ENCODE assay signal across 8 cellular contexts in the genomic region with DNA sequence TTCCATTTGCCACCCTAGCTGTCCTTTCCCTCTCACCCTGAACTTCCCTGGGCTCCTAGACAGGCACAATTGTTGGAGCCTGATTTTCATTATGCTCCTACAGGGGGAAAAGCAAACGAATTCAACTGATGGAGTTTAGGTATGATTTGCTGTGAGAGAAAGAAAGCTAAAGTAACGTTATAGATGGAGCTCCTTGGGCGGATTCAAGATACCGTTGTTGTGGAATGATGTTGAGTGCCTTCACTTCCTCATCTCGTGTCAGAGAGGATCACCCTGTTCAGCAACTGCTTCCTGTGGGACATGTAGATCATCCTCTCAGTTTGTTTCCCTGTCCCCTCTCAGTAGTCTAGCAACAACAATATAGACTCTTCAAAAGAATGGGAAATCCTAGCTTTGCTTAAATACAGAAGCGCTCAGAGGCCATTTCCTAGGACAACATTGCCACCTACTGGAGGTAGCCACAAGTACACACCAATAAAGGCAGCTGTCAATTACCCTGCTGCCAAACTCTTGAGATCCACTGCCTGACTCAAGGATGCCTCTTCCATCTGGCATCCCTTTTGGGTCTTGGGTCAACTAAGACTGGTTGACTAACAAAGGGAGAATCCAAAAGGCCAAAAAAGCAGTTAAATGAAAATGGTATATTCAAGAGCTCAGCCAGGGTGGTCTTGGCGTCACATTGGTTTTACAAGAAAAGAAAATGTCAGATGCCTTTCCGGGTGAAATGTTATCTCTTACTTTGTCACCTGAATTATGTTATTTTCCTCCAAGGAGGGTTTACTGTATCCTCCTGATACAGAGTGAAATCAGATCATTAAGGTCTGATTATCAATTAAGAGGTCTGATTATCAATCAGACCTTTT. TPM values are rescaled to one million over a fixed set of nuclear protein-coding genes. Genes with fewer than 3 reads are reported as not detected.
DNase-seq lines count a peak whose midpoint lies in the region; ATAC-seq and TF ChIP-seq lines count a peak whose summit lies in the region.

No MANE protein-coding gene starts in this region.

- H3K36me3 ChIP-seq in effector memory CD4-positive, alpha-beta T cell (ENCODE audit: control insufficient read depth, insufficient read depth, low read length) = no peaks in the 10 kb centered on the region
- H3K36me3 ChIP-seq in testis (ENCODE audit: low read depth, missing control alignments) = no peaks in the 10 kb centered on the region

- no peak for TF ChIP-seq POLR2A in testis (IDR thresholded peaks at IDR 0.05)

- peak; percentile 95 for ATAC-seq in GM19395 (IDR thresholded peaks at IDR 0.05; ENCODE audit: unreplicated experiment)
- ATAC-seq in HG03378 (IDR thresholded peaks at IDR 0.05; ENCODE audit: unreplicated experiment) = peak; percentile 93

- TF ChIP-seq CTCF in testis (IDR thresholded peaks at IDR 0.05) = peak; percentile 56 to 79 (median 75)

- no peaks in the 10 kb centered on the region for H3K9me3 ChIP-seq in effector memory CD4-positive, alpha-beta T cell (ENCODE audit: control insufficient read depth, low read length)
- no peaks in the 10 kb centered on the region for H3K9me3 ChIP-seq in testis

- H3K27ac ChIP-seq in effector memory CD4-positive, alpha-beta T cell (ENCODE audit: insufficient read depth, low read length, poor library complexity, severe bottlenecking) = no peak overlapping the region
- no peak overlapping the region for H3K27ac ChIP-seq in testis

- CTCF ChIA-PET in activated CD4-positive, alpha-beta T cell treated with anti-CD3 and anti-CD28 coated beads, Interleukin-2, amount 10 ng/mL, durations not matched to agents 7 days and 5 days (lab: Charles Lee) = interaction anchor here (0.6 to 3.7 kb wide), 15 partner anchors 9 to 572 kb away, joined by 3 to 43 read pairs (median 7); partner anchors contain the start of genes DTX4, FAM111A and FAM111B

- peaks cover 14% of the 10 kb centered on the region for H3K4me1 Mint-ChIP-seq in activated CD4-positive, alpha-beta T cell treated with anti-CD3 and anti-CD28 coated beads, Interleukin-2, amount 10 ng/mL, durations not matched to agents 7 days and 5 days

- peak overlapping the region; percentile 9 for H3K27ac Mint-ChIP-seq in activated CD4-positive, alpha-beta T cell treated with anti-CD3 and anti-CD28 coated beads, Interleukin-2, amount 10 ng/mL, durations not matched to agents 7 days and 5 days

- peaks cover 7% of the 10 kb centered on the region for H3K27me3 ChIP-seq in effector memory CD4-positive, alpha-beta T cell (replicated peaks; ENCODE audit: control insufficient read depth, insufficient read depth, low read length, poor library complexity, severe bottlenecking)
- H3K27me3 ChIP-seq in testis = no peaks in the 10 kb centered on the region

- H3K27me3 Mint-ChIP-seq in activated CD4-positive, alpha-beta T cell treated with anti-CD3 and anti-CD28 coated beads, Interleukin-2, amount 10 ng/mL, durations not matched to agents 7 days and 5 days = peaks cover 7% of the 10 kb centered on the region

- WGBS in testis, 2 donors = 37 to 40% methylated on average over 8 of the region's 8 CpGs

- intact Hi-C loops in testis (cut with DNase I; ENCODE audit: low total_unique reads) = no loop called here

- H3K36me3 Mint-ChIP-seq in activated CD4-positive, alpha-beta T cell treated with anti-CD3 and anti-CD28 coated beads, Interleukin-2, amount 10 ng/mL, durations not matched to agents 7 days and 5 days (ENCODE audit: low read depth) = peaks cover 11% of the 10 kb centered on the region

- no peak overlapping the region for H3K4me3 ChIP-seq in effector memory CD4-positive, alpha-beta T cell (ENCODE audit: insufficient read depth, low read depth, low read length, poor library complexity, severe bottlenecking)
- no peak overlapping the region for H3K4me3 ChIP-seq in testis

- DNase-seq in COR-L47 (lab: John Stamatoyannopoulos, UW) (peak; percentile 66), NCI-H345 (lab: John Stamatoyannopoulos, UW) (peak; percentile 68), midbrain (lab: John Stamatoyannopoulos, UW) (peak; percentile 74), testis (peak; percentile 76)
- DNase-seq in activated CD4-positive, alpha-beta T cell treated with anti-CD3 and anti-CD28 coated beads, Interleukin-2, amount 10 ng/mL, durations not matched to agents 7 days and 5 days = peak; percentile 75
- peak; percentile 27 to 51 (median 28) for DNase-seq in effector memory CD4-positive, alpha-beta T cell

- H3K4me1 ChIP-seq in effector memory CD4-positive, alpha-beta T cell (ENCODE audit: control insufficient read depth, insufficient read depth, low read length, poor library complexity, severe bottlenecking) = no peaks in the 10 kb centered on the region
- peaks cover 4% of the 10 kb centered on the region for H3K4me1 ChIP-seq in testis

- POLR2A ChIA-PET in activated CD4-positive, alpha-beta T cell treated with anti-CD3 and anti-CD28 coated beads, Interleukin-2, amount 10 ng/mL, durations not matched to agents 7 days and 5 days (lab: Charles Lee) = interaction anchor here (1.2 kb wide), 1 partner anchor 16 kb away, joined by 5 read pairs; the partner anchor contains the start of gene FAM111A

- H3K9me3 Mint-ChIP-seq in activated CD4-positive, alpha-beta T cell treated with anti-CD3 and anti-CD28 coated beads, Interleukin-2, amount 10 ng/mL, durations not matched to agents 7 days and 5 days = no peaks in the 10 kb centered on the region

- H3K4me3 Mint-ChIP-seq in activated CD4-positive, alpha-beta T cell treated with anti-CD3 and anti-CD28 coated beads, Interleukin-2, amount 10 ng/mL, durations not matched to agents 7 days and 5 days = no peak overlapping the region

RNA-seq across cellular contexts. Expression of gene DTX4, which starts 13.5 kb away (rescaled TPM):
- total RNA-seq in activated CD4-positive, alpha-beta T cell treated with anti-CD3 and anti-CD28 coated beads, Interleukin-2, amount 10 ng/mL, durations not matched to agents 7 days and 5 days = under 1 TPM; 0.62 to 0.69 TPM
- total RNA-seq in testis = 10 to 100 TPM in 1 of 2 donors, 1 to 10 TPM in 1; 4.5 to 10.2 TPM
- polyA plus RNA-seq in testis (ENCODE audit: insufficient read depth, low read depth, low replicate concordance) = 6.1 TPM

RNA-seq across cellular contexts. Expression of gene FAM111A, which starts 15.8 kb away (rescaled TPM):
- total RNA-seq in activated CD4-positive, alpha-beta T cell treated with anti-CD3 and anti-CD28 coated beads, Interleukin-2, amount 10 ng/mL, durations not matched to agents 7 days and 5 days = 100 to 1,000 TPM; 208 to 258 TPM
- total RNA-seq in testis = 10 to 100 TPM; 41.5 to 43.4 TPM
- polyA plus RNA-seq in testis (ENCODE audit: insufficient read depth, low read depth, low replicate concordance) = 12.3 TPM

RNA-seq across cellular contexts. Expression of gene FAM111B, which starts 51.4 kb away (rescaled TPM):
- 100 to 1,000 TPM in 1 of 2 experiments, 10 to 100 TPM in 1; 95.8 to 106 TPM for total RNA-seq in activated CD4-positive, alpha-beta T cell treated with anti-CD3 and anti-CD28 coated beads, Interleukin-2, amount 10 ng/mL, durations not matched to agents 7 days and 5 days
- total RNA-seq in testis = under 1 TPM; 0.24 to 0.81 TPM
- polyA plus RNA-seq in testis (ENCODE audit: insufficient read depth, low read depth, low replicate concordance) = not detected

RNA-seq across cellular contexts. Expression of gene MPEG1, which starts 54.3 kb away (rescaled TPM):
- not detected for total RNA-seq in activated CD4-positive, alpha-beta T cell treated with anti-CD3 and anti-CD28 coated beads, Interleukin-2, amount 10 ng/mL, durations not matched to agents 7 days and 5 days
- 1 to 10 TPM in 1 of 2 donors, under 1 TPM in 1; 0.87 to 3.8 TPM for total RNA-seq in testis
- polyA plus RNA-seq in testis (ENCODE audit: insufficient read depth, low read depth, low replicate concordance) = 12.1 TPM

Comparison
In these comparisons a context has a peak if more than half of its experiments do, and no peak if none do; other contexts are left out.
1. RNA of gene FAM111A, which starts 15.8 kb away (total RNA-seq): 208 to 258 TPM in activated CD4-positive, alpha-beta T cell treated with anti-CD3 and anti-CD28 coated beads, Interleukin-2, amount 10 ng/mL, durations not matched to agents 7 days and 5 days; 41.5 to 43.4 TPM in testis; every median in the first group is over 4 times any median in the second.
2. RNA of gene FAM111B, which starts 51.4 kb away (total RNA-seq): 95.8 to 106 TPM in activated CD4-positive, alpha-beta T cell treated with anti-CD3 and anti-CD28 coated beads, Interleukin-2, amount 10 ng/mL, durations not matched to agents 7 days and 5 days; 0.24 to 0.81 TPM in testis; every median in the first group is over 10 times any median in the second.
3. Peak in every context shown above with its lines, with median percentiles within 50 percentile points of each other: DNase-seq.